In the genomic region with DNA sequence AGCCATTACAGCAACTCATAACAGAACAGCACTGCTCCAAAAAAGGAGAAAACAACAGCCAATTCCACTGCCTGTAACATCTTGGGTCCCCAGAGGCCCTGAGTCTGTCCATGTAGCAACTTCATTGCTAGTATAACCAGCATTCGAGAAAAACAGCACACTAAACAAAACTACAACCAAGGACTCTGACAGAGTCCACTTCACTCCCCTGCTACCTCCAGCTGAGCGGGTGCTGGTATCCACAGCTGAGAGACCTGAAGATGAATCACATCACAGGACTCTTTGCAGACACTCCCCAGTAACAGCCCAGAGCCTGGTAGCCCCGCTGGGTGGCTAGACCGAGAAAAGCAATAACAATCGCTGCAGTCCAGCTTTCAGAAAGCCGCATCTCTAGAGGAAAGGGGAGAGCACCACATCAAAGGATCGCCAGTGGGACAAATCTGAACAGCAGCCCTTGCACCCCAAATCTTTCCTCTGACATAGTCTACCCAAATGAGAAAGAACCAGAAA, we compare ENCODE assay signal across 24 cellular contexts. TPM values are rescaled to one million over a fixed set of nuclear protein-coding genes. Genes with fewer than 3 reads are reported as not detected.
"Had no signal": no experiment of that assay in that cellular context is flagged by ENCODE, and none has a peak within 500 bp of the region (broad histone marks: within the 10 kb centered on the region; RNA-seq: fewer than 3 reads in every experiment).

No MANE protein-coding gene starts in this region.

- H3K4me2 ChIP-seq: hepatocyte had no signal

- H3K4me3 ChIP-seq: gastrocnemius medialis, hepatocyte, tibial nerve had no signal

- H3K4me1 ChIP-seq: gastrocnemius medialis, tibial nerve had no signal

- H3K36me3 ChIP-seq: gastrocnemius medialis, tibial nerve had no signal

- H3K79me2 ChIP-seq: hepatocyte had no signal

- FAIRE-seq: bronchial epithelial cell, colon, kidney, TTC549 had no signal

- ATAC-seq: activated CD4-positive, CD25-positive, alpha-beta regulatory T cell treated with anti-CD3 and anti-CD28 coated beads, Interleukin-2, amount 50 U/mL, for 24 hours; activated T-cell treated with anti-CD3 and anti-CD28 coated beads, Interleukin-2, amount 50 U/mL, for 4 hours; activated T-helper 17 cell treated with anti-CD3 and anti-CD28 coated beads, Interleukin-2, amount 50 U/mL, for 72 hours; gastrocnemius medialis; naive thymus-derived CD8-positive, alpha-beta T cell had no signal

- H2AFZ ChIP-seq: hepatocyte had no signal

- H3K9me3 ChIP-seq: gastrocnemius medialis had no signal

- DNase-seq: activated CD4-positive, alpha-beta memory T cell treated with anti-CD3 and anti-CD28 coated beads, Interleukin-2, amount 10 ng/mL, durations not matched to agents 7 days and 5 days; activated CD4-positive, alpha-beta T cell treated with anti-CD3 and anti-CD28 coated beads for 48 hours; activated CD8-positive, alpha-beta memory T cell treated with anti-CD3 and anti-CD28 coated beads, Interleukin-2, amount 50 U/mL, for 48 hours; activated T-cell treated with anti-CD3 and anti-CD28 coated beads, Interleukin-2, amount 50 U/mL, for 4 hours; dermis blood vessel endothelial cell; effector CD8-positive, alpha-beta T cell; gastrocnemius medialis; glutamatergic neuron; kidney; midbrain; naive thymus-derived CD8-positive, alpha-beta T cell; occipital lobe; right cardiac atrium; stimulated activated CD4-positive, alpha-beta T cell treated with anti-CD3 and anti-CD28 coated beads, Interleukin-2, amount 100 ng/mL, for 48 hours; stimulated activated naive CD4-positive, alpha-beta T cell treated with Interleukin-2 at 50 U/mL for 16 hours; T-helper 1 cell had no signal

- H3K27ac ChIP-seq: gastrocnemius medialis, hepatocyte, tibial nerve, VCaP had no signal

RNA-seq across cellular contexts. Expression of a gene that starts 9.0 kb away (rescaled TPM):
- total RNA-seq: bronchial epithelial cell had no signal
